Comparison of ENCODE assay signal across 8 cellular contexts in the genomic region with DNA sequence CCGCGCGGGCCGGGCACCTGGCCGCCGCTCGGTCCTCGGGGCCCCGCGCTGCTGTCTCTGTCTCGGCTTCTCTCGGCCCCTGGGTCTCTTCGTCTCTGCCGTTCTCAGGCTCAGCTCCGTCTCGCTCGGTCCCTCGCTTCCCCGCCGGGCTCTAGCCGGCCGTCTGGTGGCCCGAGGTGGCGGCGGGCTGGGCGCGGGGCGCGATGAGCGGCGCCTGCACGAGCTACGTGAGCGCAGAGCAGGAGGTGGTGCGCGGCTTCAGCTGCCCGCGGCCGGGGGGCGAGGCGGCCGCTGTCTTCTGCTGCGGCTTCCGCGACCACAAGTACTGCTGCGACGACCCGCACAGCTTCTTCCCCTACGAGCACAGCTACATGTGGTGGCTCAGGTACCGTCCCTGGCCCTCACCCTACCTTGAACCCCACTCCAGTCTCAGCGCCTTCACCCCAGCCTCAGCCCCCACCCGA. TPM values are rescaled to one million over a fixed set of nuclear protein-coding genes. Genes with fewer than 3 reads are reported as not detected.
DNase-seq lines count a peak whose midpoint lies in the region; ATAC-seq, FAIRE-seq and TF ChIP-seq lines count a peak whose summit lies in the region.

No MANE protein-coding gene starts in this region.

- no peak overlapping the region for H3K27ac ChIP-seq in osteoblast (ENCODE audit: low read depth, low read length)

- DNase-seq in GM19239 (ENCODE audit: insufficient read length, low spot score) (peak; percentile 29), osteoblast (ENCODE audit: insufficient read length, low spot score, missing footprints) (peak; percentile 53), HT-29 (ENCODE audit: low spot score) (no peak), nucleus accumbens (lab: John Stamatoyannopoulos, UW) (no peak)
- peak; percentile 36 for DNase-seq in activated CD4-positive, alpha-beta T cell treated with anti-CD3 and anti-CD28 coated beads, Interleukin-2, amount 50 U/mL, for 1 hour

- no peak overlapping the region for H2AFZ ChIP-seq in osteoblast (ENCODE audit: low read length)

- peak overlapping the region; percentile 54 for H3K9ac ChIP-seq in endocrine pancreas (ENCODE audit: control insufficient read depth, insufficient read depth, low read length)

- TF ChIP-seq CTCF in osteoblast (IDR thresholded peaks at IDR 0.05; ENCODE audit: extremely low read depth, low read depth, low read length) = no peak

- ATAC-seq in GM21360 (IDR thresholded peaks at IDR 0.05; ENCODE audit: unreplicated experiment) = no peak
- ATAC-seq in HG03469 (IDR thresholded peaks at IDR 0.05; ENCODE audit: unreplicated experiment) = no peak

- H3K79me2 ChIP-seq in osteoblast (ENCODE audit: insufficient read depth, low read length) = no peaks in the 10 kb centered on the region

- H3K9me3 ChIP-seq in endocrine pancreas (ENCODE audit: control insufficient read depth, low read length) = no peaks in the 10 kb centered on the region
- no peaks in the 10 kb centered on the region for H3K9me3 ChIP-seq in osteoblast (ENCODE audit: low read depth, low read length)

- no peaks in the 10 kb centered on the region for H4K20me1 ChIP-seq in osteoblast (ENCODE audit: insufficient read depth, low read length)

- H3K36me3 ChIP-seq in endocrine pancreas (ENCODE audit: control insufficient read depth, insufficient read depth, low read length) = no peaks in the 10 kb centered on the region
- no peaks in the 10 kb centered on the region for H3K36me3 ChIP-seq in osteoblast (ENCODE audit: insufficient read depth, low read length)

- FAIRE-seq in GM19239 (lab: Jason Lieb, UNC) = no peak

- H3K4me1 ChIP-seq in endocrine pancreas (ENCODE audit: control insufficient read depth, insufficient read depth, low read length) (no peaks in the 10 kb centered on the region), osteoblast (ENCODE audit: insufficient read depth, low read length) (no peaks in the 10 kb centered on the region)

- peak overlapping the region; percentile 48 for H3K4me2 ChIP-seq in osteoblast (ENCODE audit: insufficient read depth, low read length)

- H3K4me3 ChIP-seq in endocrine pancreas (ENCODE audit: control insufficient read depth, insufficient read depth, low read length) (no peak overlapping the region), osteoblast (ENCODE audit: insufficient read depth, low read length) (peak overlapping the region; percentile 40)

- H3K27me3 ChIP-seq in endocrine pancreas (ENCODE audit: control insufficient read depth, insufficient read depth, low read length) = peaks cover 5% of the 10 kb centered on the region
- peaks cover 38% of the 10 kb centered on the region for H3K27me3 ChIP-seq in osteoblast (ENCODE audit: insufficient read depth, low read length)

RNA-seq across cellular contexts. Expression of a gene that starts 0.4 kb away (rescaled TPM):
- total RNA-seq in osteoblast = not detected in 2 replicates
- not detected in 2 replicates for total RNA-seq in HT-29 (2014; rRNA removed; shearing (Covaris generic))

RNA-seq across cellular contexts. Expression of a gene that starts 31.2 kb away (rescaled TPM):
- total RNA-seq in osteoblast = 73.5 and 74.0 TPM in 2 replicates
- total RNA-seq in HT-29 (2014; rRNA removed; shearing (Covaris generic)) = not detected in 2 replicates

Comparison
In these comparisons a context has a peak if more than half of its experiments do, and no peak if none do; other contexts are left out.
1. DNase-seq: peak in GM19239 (single experiment), activated CD4-positive, alpha-beta T cell treated with anti-CD3 and anti-CD28 coated beads, Interleukin-2, amount 50 U/mL, for 1 hour (single experiment) and osteoblast (single experiment); none in HT-29 (single experiment) and nucleus accumbens (0 of 56).
2. RNA of a gene that starts 31.2 kb away (total RNA-seq): 73.5 to 74.0 TPM in osteoblast; not detected in HT-29; every median in the first group is over 10 times any median in the second.